8 cellular contexts compared by ENCODE assay signal in the genomic region with DNA sequence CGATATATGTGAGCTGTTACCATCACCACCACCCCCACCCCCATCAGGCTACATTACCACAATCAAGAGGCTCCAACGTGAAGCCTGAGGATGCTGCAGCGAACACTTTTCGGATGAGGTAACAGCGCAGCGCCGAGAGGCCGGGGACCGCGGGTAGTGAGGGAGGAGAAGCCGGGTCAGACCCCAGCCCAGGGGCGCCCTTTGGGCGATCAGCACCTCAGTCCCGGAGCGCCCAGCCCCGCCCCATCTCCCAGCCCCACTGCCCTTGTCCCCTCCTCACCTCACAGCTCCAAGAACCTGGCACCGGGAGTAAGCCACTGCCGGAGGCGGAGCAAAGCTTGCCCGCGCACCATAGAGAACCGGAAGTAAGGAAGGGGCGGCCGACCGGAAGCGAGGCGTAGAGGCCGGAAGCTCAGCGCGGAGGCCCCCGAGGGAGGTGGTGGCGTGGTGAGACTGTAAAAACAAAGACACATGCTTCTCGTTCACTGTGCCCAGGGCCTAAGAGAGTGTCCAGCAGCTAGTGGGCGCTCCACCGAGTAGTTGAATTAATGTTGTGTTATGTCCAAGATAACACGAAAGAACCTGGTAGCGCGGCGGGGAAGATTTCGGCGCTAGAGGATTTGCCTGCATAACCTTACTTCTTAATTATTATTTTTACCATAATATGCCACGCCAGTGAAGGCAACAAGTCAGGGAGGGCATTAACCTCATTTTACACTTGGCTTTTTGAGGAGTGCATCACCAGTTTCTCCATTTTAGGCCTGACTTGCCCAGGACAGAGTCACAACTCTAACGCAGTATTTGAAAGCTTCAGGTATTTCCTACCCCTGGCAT. TPM values are rescaled to one million over a fixed set of nuclear protein-coding genes. Genes with fewer than 3 reads are reported as not detected.
A peak's percentile ranks its signal among the peaks of the same experiment; 100 is the strongest.
DNase-seq lines count a peak whose midpoint lies in the region; ATAC-seq, FAIRE-seq and TF ChIP-seq lines count a peak whose summit lies in the region.

A gene (minus strand): TSS at position 367 of the 834 bp plus-strand sequence. CDS start 4,610 bp downstream, outside the sequence.

- POLR2A ChIA-PET in activated CD4-positive, alpha-beta T cell treated with anti-CD3 and anti-CD28 coated beads for 36 hours (lab: Charles Lee): interaction anchor here (0.5 to 1.8 kb wide), 4 partner anchors 51 to 1271 kb away, joined by 3 to 9 read pairs (median 6); a partner anchor contains a TSS

- H3K9me3 ChIP-seq in BLaER1: no peaks in the 10 kb centered on the region

- CTCF ChIA-PET in activated CD4-positive, alpha-beta T cell treated with anti-CD3 and anti-CD28 coated beads for 36 hours (lab: Charles Lee): interaction anchor here (0.6 to 1.3 kb wide), 6 partner anchors 34 to 744 kb away, joined by 3 to 6 read pairs (median 3); no protein-coding TSS in a partner anchor

- ATAC-seq in HG03457 (IDR thresholded peaks at IDR 0.05; ENCODE audit: unreplicated experiment): peak; percentile 92
- ATAC-seq in activated CD4-positive, alpha-beta T cell treated with anti-CD3 and anti-CD28 coated beads for 36 hours: peak; percentile 99

- H3K9me3 Mint-ChIP-seq in activated CD4-positive, alpha-beta T cell treated with anti-CD3 and anti-CD28 coated beads for 36 hours (ENCODE audit: low read depth): no peaks in the 10 kb centered on the region

- H3K9ac ChIP-seq in BLaER1: peak within 1 kb of the TSS; percentile 90

- intact Hi-C loops in activated CD4-positive, alpha-beta T cell treated with anti-CD3 and anti-CD28 coated beads for 36 hours (cut with DNase I, micrococcal nuclease): loop anchor here (1.0 to 2.0 kb wide), 8 partner anchors 28 to 285 kb away; a partner anchor contains a TSS

- no peaks in the 10 kb centered on the region for H3K27me3 ChIP-seq in BLaER1

- H3K4me1 ChIP-seq in BLaER1: peaks cover 13% of the 10 kb centered on the region

- DNase-seq in GM19239 (ENCODE audit: insufficient read length, low spot score): peak; percentile 100
- DNase-seq in NCI-H524 (lab: John Stamatoyannopoulos, UW): peak; percentile 97 to 98
- peak; percentile 94 for DNase-seq in activated CD4-positive, alpha-beta T cell treated with anti-CD3 and anti-CD28 coated beads for 36 hours
- DNase-seq in choroid plexus epithelial cell (ENCODE audit: low read depth): peak; percentile 97
- peak; percentile 96 for DNase-seq in kidney glomerular epithelial cell (lab: John Stamatoyannopoulos, UW)
- DNase-seq in stimulated activated CD4-positive, alpha-beta T cell treated with anti-CD3 and anti-CD28 coated beads, Interleukin-1b, Interleukin-23, amount 100 ng/mL, for 1 hour (ENCODE audit: low read depth in 2 of 2): peak; percentile 61 to 75

- peak within 1 kb of the TSS; percentile 92 for H3K27ac Mint-ChIP-seq in activated CD4-positive, alpha-beta T cell treated with anti-CD3 and anti-CD28 coated beads for 36 hours

- H3K4me2 ChIP-seq in BLaER1: peak within 1 kb of the TSS; percentile 76

- peak within 1 kb of the TSS; percentile 96 for H3K4me3 Mint-ChIP-seq in activated CD4-positive, alpha-beta T cell treated with anti-CD3 and anti-CD28 coated beads for 36 hours

- H4K20me1 ChIP-seq in BLaER1: peaks cover 12% of the 10 kb centered on the region; the same call in 1 of the 2 replicates

- peak; percentile 79 for TF ChIP-seq CTCF in choroid plexus epithelial cell (conservative IDR thresholded peaks at IDR 0.05; ENCODE audit: low read depth, low read length)

- peaks cover 70% of the 10 kb centered on the region for H3K36me3 ChIP-seq in BLaER1

- H3K36me3 Mint-ChIP-seq in activated CD4-positive, alpha-beta T cell treated with anti-CD3 and anti-CD28 coated beads for 36 hours (ENCODE audit: low read depth): peaks cover 24% of the 10 kb centered on the region

- H3K27me3 Mint-ChIP-seq in activated CD4-positive, alpha-beta T cell treated with anti-CD3 and anti-CD28 coated beads for 36 hours: no peaks in the 10 kb centered on the region

- peak; percentile 97 for FAIRE-seq in GM19239 (lab: Jason Lieb, UNC)

- H3K4me1 Mint-ChIP-seq in activated CD4-positive, alpha-beta T cell treated with anti-CD3 and anti-CD28 coated beads for 36 hours: peaks cover 13% of the 10 kb centered on the region

- peak within 1 kb of the TSS; percentile 79 for H3K27ac ChIP-seq in BLaER1

- H3K4me3 ChIP-seq in BLaER1: peak within 1 kb of the TSS; percentile 86
- H3K4me3 ChIP-seq in choroid plexus epithelial cell (ENCODE audit: low read depth, low read length): peak within 1 kb of the TSS; percentile 90

RNA-seq across cellular contexts. Expression of the gene that starts here (rescaled TPM):
- total RNA-seq in activated CD4-positive, alpha-beta T cell treated with anti-CD3 and anti-CD28 coated beads for 36 hours: 10 to 100 TPM; 52.4 to 65.7 TPM

Comparison
In these comparisons a context has a peak if more than half of its experiments do, and no peak if none do; other contexts are left out.
1. Peak in every context shown above with its lines: DNase-seq, ATAC-seq, H3K4me3 ChIP-seq and H3K27ac ChIP-seq.